18 cellular contexts compared by ENCODE assay signal in the genomic region with DNA sequence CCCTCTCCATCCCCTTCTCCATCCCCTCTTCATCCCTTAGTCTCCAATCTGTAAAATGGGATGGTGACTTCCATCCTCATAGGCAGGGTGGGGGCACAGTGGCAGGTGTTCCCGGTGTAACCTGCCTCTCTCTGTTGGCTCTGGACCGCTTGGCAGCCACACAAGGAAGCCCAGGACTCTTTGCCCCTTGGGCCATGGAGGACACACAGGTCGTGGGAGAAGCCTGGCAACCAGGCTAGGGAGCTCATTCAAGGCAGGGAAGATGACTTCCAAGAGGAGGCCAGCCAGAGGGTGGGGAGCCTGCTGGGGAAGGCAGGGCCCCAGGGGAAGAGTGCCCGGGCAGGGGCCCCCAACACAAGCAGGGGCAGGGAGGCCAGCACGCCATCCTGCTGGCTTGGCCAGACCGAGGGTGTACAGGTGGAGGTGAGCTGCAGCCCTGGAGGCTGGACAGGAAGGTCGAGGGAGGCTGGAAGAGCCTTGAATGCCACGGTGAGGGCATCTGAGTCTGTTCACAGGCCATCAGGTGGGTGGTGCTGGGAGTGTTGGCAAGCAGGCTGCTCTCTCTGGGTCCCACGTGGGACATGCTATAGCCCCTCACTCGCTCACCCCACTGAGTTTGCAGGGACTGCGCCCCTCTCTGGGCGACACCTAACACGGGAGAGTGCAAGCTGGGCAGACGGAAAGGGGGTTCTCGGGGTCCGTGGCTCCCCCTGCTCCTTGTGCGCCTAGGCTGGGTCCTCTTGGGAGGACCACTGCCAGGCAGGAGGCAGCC. TPM values are rescaled to one million over a fixed set of nuclear protein-coding genes. Genes with fewer than 3 reads are reported as not detected.
"Had no signal": no experiment of that assay in that cellular context is flagged by ENCODE, and none has a peak within 500 bp of the region (broad histone marks: within the 10 kb centered on the region; RNA-seq: fewer than 3 reads in every experiment).

No MANE protein-coding gene starts in this region.

- H3K9me3 ChIP-seq: mucosa of descending colon, transverse colon had no signal

- H3K36me3 ChIP-seq: transverse colon had no signal

- H3K4me1 ChIP-seq: transverse colon had no signal

- H3K27me3 ChIP-seq: dorsolateral prefrontal cortex had no signal

- H3K36me3 Mint-ChIP-seq: activated CD8-positive, alpha-beta memory T cell treated with anti-CD3 and anti-CD28 coated beads, Interleukin-2, amount 10 ng/mL, durations not matched to agents 7 days and 5 days; activated naive CD8-positive, alpha-beta T cell treated with anti-CD3 and anti-CD28 coated beads for 36 hours; naive thymus-derived CD8-positive, alpha-beta T cell had no signal

- H3K27ac Mint-ChIP-seq: activated B cell treated with CpG ODN at 0.5 μM for 24 hours; activated CD8-positive, alpha-beta memory T cell treated with anti-CD3 and anti-CD28 coated beads, Interleukin-2, amount 10 ng/mL, durations not matched to agents 7 days and 5 days; activated naive CD8-positive, alpha-beta T cell treated with anti-CD3 and anti-CD28 coated beads for 36 hours had no signal

- H3K4me1 Mint-ChIP-seq: activated naive CD8-positive, alpha-beta T cell treated with anti-CD3 and anti-CD28 coated beads for 36 hours had no signal

- H3K4me3 ChIP-seq: dorsolateral prefrontal cortex, lung, mucosa of descending colon, transverse colon had no signal

- H3K9me3 Mint-ChIP-seq: activated B cell treated with CpG ODN at 0.5 μM for 24 hours; activated naive CD8-positive, alpha-beta T cell treated with anti-CD3 and anti-CD28 coated beads for 36 hours; activated T-cell treated with anti-CD3 and anti-CD28 coated beads, Interleukin-2, amount 50 U/mL, for 4 hours; naive thymus-derived CD8-positive, alpha-beta T cell had no signal

- ATAC-seq: activated CD8-positive, alpha-beta memory T cell treated with anti-CD3 and anti-CD28 coated beads, Interleukin-2, amount 10 ng/mL, durations not matched to agents 7 days and 5 days; activated T-cell treated with anti-CD3 and anti-CD28 coated beads, Interleukin-2, amount 50 U/mL, for 4 hours; mucosa of descending colon; naive thymus-derived CD8-positive, alpha-beta T cell had no signal

- DNase-seq: activated B cell treated with CpG ODN at 0.5 μM for 24 hours; activated CD4-positive, alpha-beta T cell treated with anti-CD3 and anti-CD28 coated beads, Interleukin-2, amount 50 U/mL, for 4 hours; activated CD8-positive, alpha-beta memory T cell treated with anti-CD3 and anti-CD28 coated beads, Interleukin-2, amount 10 ng/mL, durations not matched to agents 7 days and 5 days; activated gamma-delta T cell treated with Interleukin-2 at 50 U/mL for 16 hours; activated naive CD8-positive, alpha-beta T cell treated with anti-CD3 and anti-CD28 coated beads for 36 hours; activated T-cell treated with anti-CD3 and anti-CD28 coated beads, Interleukin-2, amount 50 U/mL, for 4 hours; hippocampal formation; kidney glomerular epithelial cell; mucosa of descending colon; stimulated activated CD4-positive, alpha-beta T cell treated with anti-CD3 and anti-CD28 coated beads, Interleukin-15, amount 100 ng/mL, for 24 hours; transverse colon had no signal

- H3K4me3 Mint-ChIP-seq: activated B cell treated with CpG ODN at 0.5 μM for 24 hours; activated CD8-positive, alpha-beta memory T cell treated with anti-CD3 and anti-CD28 coated beads, Interleukin-2, amount 10 ng/mL, durations not matched to agents 7 days and 5 days; activated naive CD8-positive, alpha-beta T cell treated with anti-CD3 and anti-CD28 coated beads for 36 hours; activated T-cell treated with anti-CD3 and anti-CD28 coated beads, Interleukin-2, amount 50 U/mL, for 4 hours; naive thymus-derived CD8-positive, alpha-beta T cell had no signal

- H3K27ac ChIP-seq: dorsolateral prefrontal cortex, transverse colon had no signal

RNA-seq across cellular contexts. Expression of a gene that starts 28.8 kb away (rescaled TPM):
- total RNA-seq: activated B cell treated with CpG ODN at 0.5 μM for 24 hours; activated naive CD8-positive, alpha-beta T cell treated with anti-CD3 and anti-CD28 coated beads for 36 hours; glomerular endothelial cell had no signal

RNA-seq across cellular contexts. Expression of a gene that starts 55.6 kb away (rescaled TPM):
- total RNA-seq: activated B cell treated with CpG ODN at 0.5 μM for 24 hours; activated CD8-positive, alpha-beta memory T cell treated with anti-CD3 and anti-CD28 coated beads, Interleukin-2, amount 10 ng/mL, durations not matched to agents 7 days and 5 days; activated naive CD8-positive, alpha-beta T cell treated with anti-CD3 and anti-CD28 coated beads for 36 hours; activated T-cell treated with anti-CD3 and anti-CD28 coated beads, Interleukin-2, amount 50 U/mL, for 4 hours; cerebellum; glomerular endothelial cell; naive thymus-derived CD8-positive, alpha-beta T cell; omental fat pad; T-helper 1 cell treated with Interleukin-12 subunit alpha and Interleukin-12 subunit beta and Interleukin-4 antibody, amounts not matched to agents 30 ng/mL and 1 ng/mL, for 36 hours had no signal
- polyA plus RNA-seq: naive thymus-derived CD8-positive, alpha-beta T cell had no signal

RNA-seq across cellular contexts. Expression of a gene that starts 59.6 kb away (rescaled TPM):
- total RNA-seq: activated T-cell treated with anti-CD3 and anti-CD28 coated beads, Interleukin-2, amount 50 U/mL, for 4 hours; cerebellum; glomerular endothelial cell; naive thymus-derived CD8-positive, alpha-beta T cell; T-helper 1 cell treated with Interleukin-12 subunit alpha and Interleukin-12 subunit beta and Interleukin-4 antibody, amounts not matched to agents 30 ng/mL and 1 ng/mL, for 36 hours had no signal
- polyA plus RNA-seq: naive thymus-derived CD8-positive, alpha-beta T cell had no signal
